21 cellular contexts compared by ENCODE assay signal in the genomic region with DNA sequence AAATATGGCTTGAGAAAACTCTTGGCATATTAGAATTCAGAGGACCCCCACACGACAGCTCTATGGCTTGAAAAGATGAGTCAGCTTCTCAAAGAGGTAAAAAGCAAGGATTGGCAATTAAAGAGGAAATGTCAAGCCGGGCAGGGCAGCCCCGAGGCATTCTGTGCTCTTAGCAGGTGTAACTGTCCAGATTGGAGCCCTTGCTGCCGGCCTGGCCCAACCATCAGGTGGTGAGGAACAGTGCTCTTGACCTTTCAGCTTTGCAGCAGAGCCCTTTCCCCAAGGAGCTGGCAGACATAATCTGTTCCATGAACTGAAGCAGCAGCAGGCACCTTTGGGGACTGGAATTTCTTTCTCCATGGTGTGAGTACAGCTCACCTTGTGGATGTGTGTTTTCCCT.
"Had no signal": no experiment of that assay in that cellular context is flagged by ENCODE, and none has a peak within 500 bp of the region (broad histone marks: within the 10 kb centered on the region; RNA-seq: fewer than 3 reads in every experiment).

No MANE protein-coding gene starts in this region.

- H3K27ac ChIP-seq: coronary artery, dorsolateral prefrontal cortex, esophagus muscularis mucosa, foreskin keratinocyte, gastroesophageal sphincter, heart left ventricle, hepatocyte, lower lobe of right lung had no signal

- ATAC-seq: foreskin keratinocyte, gastroesophageal sphincter, heart left ventricle, left colon, left lobe of liver, left ventricle myocardium superior, lower lobe of right lung had no signal

- H3K9me3 ChIP-seq: esophagus muscularis mucosa, gastroesophageal sphincter, heart left ventricle, lower lobe of right lung had no signal

- H3K36me3 ChIP-seq: esophagus muscularis mucosa, gastroesophageal sphincter, heart left ventricle, lower lobe of right lung had no signal

- H3K4me1 ChIP-seq: esophagus muscularis mucosa, foreskin keratinocyte, gastroesophageal sphincter, heart left ventricle, lower lobe of right lung had no signal

- DNase-seq: dermis blood vessel endothelial cell; effector CD4-positive, alpha-beta T cell; effector memory CD4-positive, alpha-beta T cell; foreskin keratinocyte; heart left ventricle; hypothalamus; immature natural killer cell; islet precursor cell; kidney; kidney glomerular epithelial cell; left colon; left ventricle myocardium superior; lower lobe of right lung; mesenchymal stem cell; midbrain had no signal

- H3K27me3 ChIP-seq: esophagus muscularis mucosa, foreskin keratinocyte, gastroesophageal sphincter, hepatocyte had no signal

- H3K4me3 ChIP-seq: coronary artery, dorsolateral prefrontal cortex, esophagus muscularis mucosa, gastroesophageal sphincter, heart left ventricle, hepatocyte, lower lobe of right lung had no signal
